19 cellular contexts compared by ENCODE assay signal in the genomic region with DNA sequence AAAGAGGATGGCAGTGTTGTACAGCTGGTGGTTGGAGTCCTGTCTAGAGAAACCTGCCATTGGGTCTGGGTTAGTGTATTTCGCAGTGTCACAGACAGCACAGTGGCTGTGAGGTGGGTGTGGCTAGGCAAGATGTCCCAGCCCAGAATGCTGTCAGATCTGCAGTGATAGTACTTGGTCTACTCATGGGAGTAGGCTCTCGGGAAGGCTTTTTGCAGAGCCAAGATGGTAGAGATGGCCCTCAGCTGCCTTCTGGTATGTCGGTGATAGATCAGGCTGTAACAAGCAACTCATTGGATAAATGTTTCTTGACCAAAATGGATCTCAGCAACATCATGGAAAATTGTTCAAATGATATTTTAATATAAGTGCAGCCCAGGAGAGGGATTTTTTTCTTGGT.
"Had no signal": no experiment of that assay in that cellular context is flagged by ENCODE, and none has a peak within 500 bp of the region (broad histone marks: within the 10 kb centered on the region; RNA-seq: fewer than 3 reads in every experiment).

No MANE protein-coding gene starts in this region.

- H3K27ac ChIP-seq: cardiac muscle cell, heart right ventricle, lower lobe of right lung, ovary, psoas muscle, right atrium auricular region, upper lobe of right lung had no signal

- H3K4me3 ChIP-seq: cardiac muscle cell, heart right ventricle, lower lobe of right lung, ovary, psoas muscle, right atrium auricular region, upper lobe of right lung had no signal

- H3K9me3 ChIP-seq: heart right ventricle, lower lobe of right lung, ovary, psoas muscle, right atrium auricular region, upper lobe of right lung had no signal

- H3K4me1 ChIP-seq: heart right ventricle, lower lobe of right lung, psoas muscle, right atrium auricular region, upper lobe of right lung had no signal

- H3K36me3 ChIP-seq: cardiac muscle cell, heart right ventricle, lower lobe of right lung, ovary, right atrium auricular region, upper lobe of right lung had no signal

- DNase-seq: activated B cell treated with CpG ODN at 0.5 μM for 24 hours; activated CD4-positive, alpha-beta memory T cell treated with anti-CD3 and anti-CD28 coated beads for 36 hours; activated CD4-positive, alpha-beta T cell treated with anti-CD3 and anti-CD28 coated beads for 36 hours; activated gamma-delta T cell; activated naive CD4-positive, alpha-beta T cell treated with anti-CD3 and anti-CD28 coated beads, Interleukin-2, amount 50 U/mL, for 16 hours; activated naive CD8-positive, alpha-beta T cell treated with anti-CD3 and anti-CD28 coated beads, Interleukin-2, amount 50 U/mL, for 24 hours; cortex of kidney; endodermal cell; heart right ventricle; lower lobe of right lung; natural killer cell; ovary; psoas muscle; stimulated activated CD4-positive, alpha-beta T cell treated with anti-CD3 and anti-CD28 coated beads, Interleukin-4, amount 100 ng/mL, for 24 hours; stimulated activated naive CD4-positive, alpha-beta T cell treated with Interleukin-2 at 50 U/mL for 16 hours; T-cell; upper lobe of right lung had no signal

- H3K27me3 ChIP-seq: cardiac muscle cell, heart right ventricle, ovary, right atrium auricular region, upper lobe of right lung had no signal
